Comparison of ENCODE assay signal across 1 cellular context in genomic region chr12:46260153-46260912, GRCh38.
TF ChIP-seq lines count a peak whose summit lies in the region.

No MANE protein-coding gene starts in this region.

TF ChIP-seq in HCT116, 20 proteins besides CTCF, POLR2A, EP300 and RAD21 (continued from another document):
- TF ChIP-seq ATF3 (IDR thresholded peaks at IDR 0.05) = no peak
